In the genomic region with DNA sequence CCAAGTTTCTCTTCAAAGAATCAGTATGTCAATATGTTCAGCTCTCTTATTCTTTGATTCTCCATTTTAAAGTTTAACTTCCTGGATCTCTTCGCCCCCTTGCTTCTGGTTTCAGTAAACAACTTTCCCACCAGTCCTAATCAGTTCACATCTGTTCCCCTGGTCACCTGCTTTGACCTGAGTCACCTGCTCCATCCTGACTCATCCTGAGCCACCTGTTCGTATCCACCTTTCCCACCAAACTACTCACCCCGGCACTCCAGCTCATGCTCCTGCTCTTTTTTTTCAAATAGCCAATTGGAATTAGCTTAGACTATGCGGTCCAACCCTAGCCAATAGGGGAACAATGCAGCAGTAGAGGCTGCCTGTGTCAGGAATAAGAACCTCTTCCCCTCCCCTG, we compare ENCODE assay signal across 30 cellular contexts. TPM values are rescaled to one million over a fixed set of nuclear protein-coding genes. Genes with fewer than 3 reads are reported as not detected.
A peak's percentile ranks its signal among the peaks of the same experiment; 100 is the strongest.
DNase-seq lines count a peak whose midpoint lies in the region; FAIRE-seq and TF ChIP-seq lines count a peak whose summit lies in the region.
"Had no signal": no experiment of that assay in that cellular context is flagged by ENCODE, and none has a peak within 500 bp of the region (broad histone marks: within the 10 kb centered on the region; RNA-seq: fewer than 3 reads in every experiment).

No MANE protein-coding gene starts in this region.

- DNase-seq in EH (ENCODE audit: low read depth) = peak; percentile 6
- DNase-seq in LHCN-M2 (ENCODE audit: low read depth) = peak; percentile 44
- no peak for DNase-seq in H1 (ENCODE audit: low read depth in 1 of 2, low spot score in 2 of 2)
- no peak for DNase-seq in ascending aorta (ENCODE audit: low spot score in 2 of 2)
- no peak for DNase-seq in stimulated activated CD8-positive, alpha-beta memory T cell treated with anti-CD3 and anti-CD28 coated beads, Interleukin-4, amount 100 ng/mL, for 48 hours
- DNase-seq in DMS114 treated with DMSO at 0.1 percent for 48 hours (lab: John Stamatoyannopoulos, UW; ENCODE audit: unreplicated experiment) = no peak
- DNase-seq in GM19239 (ENCODE audit: insufficient read length, low spot score) = no peak
- DNase-seq: activated CD4-positive, alpha-beta T cell treated with anti-CD3 and anti-CD28 coated beads for 1 hour; activated gamma-delta T cell; activated T-cell treated with anti-CD3 and anti-CD28 coated beads, Interleukin-2, amount 50 U/mL, for 1 hour; C1 segment of cervical spinal cord; Calu3; effector CD8-positive, alpha-beta T cell; left ventricle myocardium inferior; NCI-H1436; NCI-H524 treated with DMSO at 0.1 percent for 48 hours; nephron progenitor cell; posterior cingulate gyrus; stimulated activated CD4-positive, alpha-beta T cell treated with anti-CD3 and anti-CD28 coated beads, Interleukin-15, amount 100 ng/mL, for 24 hours; tibial artery had no signal

- TF ChIP-seq RAD21 in H1 (IDR thresholded peaks at IDR 0.05 in 1 of 2, conservative IDR thresholded peaks at IDR 0.05 in 1 of 2; ENCODE audit: low read depth in 2 of 2, low read length in 2 of 2) = no peak

- no peak for TF ChIP-seq EP300 in H1 (IDR thresholded peaks at IDR 0.05; ENCODE audit: borderline replicate concordance in 1 of 2, low read depth in 2 of 2, low read length in 2 of 2)

- peak overlapping the region; percentile 62 to 72 (median 72) for H3K27ac Mint-ChIP-seq in nephron
- H3K27ac Mint-ChIP-seq: activated CD8-positive, alpha-beta T cell treated with anti-CD3 and anti-CD28 coated beads, Interleukin-2, amount 10 ng/mL, durations not matched to agents 7 days and 5 days; nephron progenitor cell; stimulated activated naive CD8-positive, alpha-beta T cell treated with anti-CD3 and anti-CD28 coated beads, Interleukin-15, Interleukin-2, amounts not matched to agents 100 ng/mL and 50 ng/mL, for 24 hours had no signal

- H3K4me1 Mint-ChIP-seq in nephron = peaks cover 51% of the 10 kb centered on the region

- no peak for FAIRE-seq in H1 (lab: Jason Lieb, UNC)
- no peak for FAIRE-seq in GM19239 (lab: Jason Lieb, UNC)
- FAIRE-seq: frontal cortex had no signal

- H3K9me3 ChIP-seq in H1 (ENCODE audit: insufficient read depth in 2 of 2, low read depth in 1 of 2, low read length in 1 of 2) = no peaks in the 10 kb centered on the region
- no peaks in the 10 kb centered on the region for H3K9me3 ChIP-seq in ascending aorta
- H3K9me3 ChIP-seq: left ventricle myocardium inferior, SJSA1, tibial artery had no signal

- H2BK20ac ChIP-seq in H1 (ENCODE audit: low read length) = no peak overlapping the region

- no peak overlapping the region for H4K8ac ChIP-seq in H1 (ENCODE audit: extremely low read depth, insufficient read depth, low read length)

- H3K4me1 ChIP-seq in H1 (replicated peaks in 1 of 4; ENCODE audit: control insufficient read depth in 3 of 4, insufficient read depth in 4 of 4, low read length in 3 of 4) (peaks cover 0 to 10% (median 2%) of the 10 kb centered on the region in 4 experiments; a peak in 3 of 7 replicates), ascending aorta (peaks cover 9 to 11% of the 10 kb centered on the region in 2 donors)

- no peak overlapping the region for H3K4me3 Mint-ChIP-seq in nephron
- H3K4me3 Mint-ChIP-seq: activated CD8-positive, alpha-beta T cell treated with anti-CD3 and anti-CD28 coated beads, Interleukin-2, amount 10 ng/mL, durations not matched to agents 7 days and 5 days; brain; nephron progenitor cell; stimulated activated naive CD8-positive, alpha-beta T cell treated with anti-CD3 and anti-CD28 coated beads, Interleukin-15, Interleukin-2, amounts not matched to agents 100 ng/mL and 50 ng/mL, for 24 hours had no signal

- no peaks in the 10 kb centered on the region for H3K79me1 ChIP-seq in H1 (ENCODE audit: low read depth, low read length)

- no peak overlapping the region for H2BK120ac ChIP-seq in H1 (replicated peaks; ENCODE audit: low read depth, low read length)

- no peak overlapping the region for H4K91ac ChIP-seq in H1 (replicated peaks; ENCODE audit: insufficient read length, low read length)

- peaks cover 5% of the 10 kb centered on the region for H3K27me3 Mint-ChIP-seq in nephron (ENCODE audit: low read depth)

- H3K27me3 ChIP-seq in H1 (replicated peaks in 1 of 4; ENCODE audit: control insufficient read depth in 3 of 4, extremely low read depth in 1 of 4, insufficient read depth in 3 of 4, low read length in 3 of 4) (no peaks in the 10 kb centered on the region), ascending aorta (no peaks in the 10 kb centered on the region)
- H3K27me3 ChIP-seq: SJSA1, tibial artery had no signal

- no peak overlapping the region for H2BK12ac ChIP-seq in H1 (ENCODE audit: low read depth, low read length)

- H2BK5ac ChIP-seq in H1 (ENCODE audit: low read depth, low read length) = no peak overlapping the region

- no peak overlapping the region for H3K56ac ChIP-seq in H1 (replicated peaks; ENCODE audit: insufficient read length, low read depth, low read length)

- H3K79me2 ChIP-seq in H1 (ENCODE audit: control insufficient read depth in 1 of 2, insufficient read depth in 2 of 2, low read length in 2 of 2) = no peaks in the 10 kb centered on the region

- 73% methylated on average over 4 of the region's 4 CpGs; no CpG with 5 or more reads in 1 of the 2 experiments for WGBS in H1 (ENCODE audit: extremely low coverage in 1 of 2, insufficient coverage in 1 of 2, insufficient read length in 1 of 2, insufficient replicate concordance in 2 of 2, low coverage in 1 of 2, low lambda C conversion rate in 2 of 2, missing lambda C conversion rate in 1 of 2), 2 experiments

- H3K9ac ChIP-seq in H1 (replicated peaks in 1 of 4; ENCODE audit: extremely low read depth in 1 of 4, low read depth in 3 of 4, low read length in 3 of 4) = no peak overlapping the region

- TF ChIP-seq CTCF in H1 (IDR thresholded peaks at IDR 0.05; ENCODE audit: control extremely low read depth in 1 of 3, insufficient read depth in 1 of 3, low read depth in 1 of 3, low read length in 3 of 3) (no peak), nephron (IDR thresholded peaks at IDR 0.05; ENCODE audit: unreplicated experiment in 3 of 3) (no peak), ascending aorta (IDR thresholded peaks at IDR 0.05) (no peak)

- no peak overlapping the region for H3K14ac ChIP-seq in H1 (ENCODE audit: insufficient read length)

- H3K18ac ChIP-seq in H1 (ENCODE audit: extremely low read depth, low read length) = no peak overlapping the region

- TF ChIP-seq POLR2A in H1 (IDR thresholded peaks at IDR 0.05; ENCODE audit: control extremely low read depth in 1 of 2, low read depth in 2 of 2, low read length in 2 of 2) = no peak

- POLR2A ChIA-PET in H1 (lab: Charles Lee; ENCODE audit: partially characterized antibody) = no interaction called here

- H3K27ac ChIP-seq in H1 (ENCODE audit: low read depth, low read length) (no peak overlapping the region), ascending aorta (no peak overlapping the region)
- H3K27ac ChIP-seq: left ventricle myocardium inferior, SJSA1, tibial artery had no signal

- CTCF ChIA-PET in H1 (lab: Charles Lee; ENCODE audit: partially characterized antibody) = interaction anchor here (0.6 to 4.6 kb wide), 14 partner anchors 8 to 354 kb away, joined by 3 to 28 read pairs (median 5); no protein-coding TSS in a partner anchor

- H3K36me3 ChIP-seq in H1 (ENCODE audit: control insufficient read depth in 2 of 4, insufficient read depth in 4 of 4, low read length in 3 of 4) (no peaks in the 10 kb centered on the region), ascending aorta (peaks cover 5 to 12% of the 10 kb centered on the region in 2 donors)
- H3K36me3 ChIP-seq: left ventricle myocardium inferior had no signal

- H4K5ac ChIP-seq in H1 (ENCODE audit: insufficient read length, low read depth, low read length) = no peak overlapping the region

- no peak overlapping the region for H2AFZ ChIP-seq in H1 (ENCODE audit: low read length)

- no peaks in the 10 kb centered on the region for H4K20me1 ChIP-seq in H1 (replicated peaks in 1 of 2; ENCODE audit: control insufficient read depth in 1 of 2, insufficient read depth in 2 of 2, low read length in 2 of 2)

- no peak overlapping the region for H3K4me3 ChIP-seq in H1 (ENCODE audit: extremely low read depth in 1 of 4, insufficient read depth in 2 of 4, low read depth in 3 of 4, low read length in 4 of 4)
- H3K4me3 ChIP-seq in ascending aorta = no peak overlapping the region
- H3K4me3 ChIP-seq: left ventricle myocardium inferior, SJSA1, tibial artery had no signal

- no peaks in the 10 kb centered on the region for H3K23me2 ChIP-seq in H1 (ENCODE audit: low read depth, low read length)

- H3K36me3 Mint-ChIP-seq in nephron (ENCODE audit: low read depth) = no peaks in the 10 kb centered on the region
- H3K36me3 Mint-ChIP-seq: brain had no signal

- H3K4ac ChIP-seq in H1 (replicated peaks; ENCODE audit: insufficient read length, low read depth, low read length) = no peak overlapping the region

- H3K4me2 ChIP-seq in H1 (ENCODE audit: insufficient read depth in 1 of 2, low read depth in 2 of 2, low read length in 2 of 2) = no peak overlapping the region

- no peak overlapping the region for H2AK5ac ChIP-seq in H1 (ENCODE audit: low read depth, low read length)

- no peaks in the 10 kb centered on the region for H3K9me3 Mint-ChIP-seq in nephron
- H3K9me3 Mint-ChIP-seq: nephron progenitor cell; stimulated activated naive CD8-positive, alpha-beta T cell treated with anti-CD3 and anti-CD28 coated beads, Interleukin-15, Interleukin-2, amounts not matched to agents 100 ng/mL and 50 ng/mL, for 24 hours had no signal

- no peak overlapping the region for H3K23ac ChIP-seq in H1 (ENCODE audit: insufficient read length)

- no peak overlapping the region for H2BK15ac ChIP-seq in H1 (ENCODE audit: low read length)

- intact Hi-C loops in ascending aorta (cut with DNase I) = loop anchor here (5.0 to 10.0 kb wide), 2 partner anchors 108 to 275 kb away; partner anchors contain the start of genes HMGXB3 and TIGD6

RNA-seq across cellular contexts. Expression of gene CSF1R, which starts 23.6 kb away (rescaled TPM):
- total RNA-seq in LHCN-M2 (2014; rRNA removed) = 0.40 and 1.4 TPM in 2 replicates
- polyA plus RNA-seq in LHCN-M2 (2012) = 0.89 TPM
- total RNA-seq in H1 (2021; fragmentation: NEBNext Ultra II Directional; extraction: Animal tissue kit (Norgen Biotek cat#: 25700)) = not detected in 2 replicates
- polyA plus RNA-seq in H1 (2011; rRNA removed) = 0.12 TPM in 1 of 2 replicates, not detected in the other
- polyA plus RNA-seq in H1 (2011; cell fraction: cytosol; rRNA removed) = not detected
- polyA plus RNA-seq in H1 (2011; cell fraction: nucleus; rRNA removed) = not detected
- polyA plus RNA-seq in H1 (2012, experiment 1 of 2) = 0.14 TPM in 1 of 4 replicates, not detected in the others
- 0.08 TPM for polyA plus RNA-seq in H1 (2012, experiment 2 of 2)
- polyA plus RNA-seq in H1 (2013, experiment 1 of 2) = 0.08 TPM
- 0.04 TPM for polyA plus RNA-seq in H1 (2013, experiment 2 of 2)
- polyA minus RNA-seq in H1 (2011; rRNA and poly(A)+ RNA removed) = not detected in 2 replicates
- polyA minus RNA-seq in H1 (2011; cell fraction: cytosol; rRNA and poly(A)+ RNA removed) = not detected
- not detected for polyA minus RNA-seq in H1 (2011; cell fraction: nucleus; rRNA and poly(A)+ RNA removed)
- total RNA-seq in ascending aorta = 70.9 TPM
- total RNA-seq: activated CD8-positive, alpha-beta T cell treated with anti-CD3 and anti-CD28 coated beads, Interleukin-2, amount 10 ng/mL, durations not matched to agents 7 days and 5 days; Calu3 had no signal

RNA-seq across cellular contexts. Expression of gene PDGFRB, which starts 45.7 kb away (rescaled TPM):
- total RNA-seq in LHCN-M2 (2014; rRNA removed) (7.9 and 8.7 TPM in 2 replicates), ascending aorta (341 TPM)
- polyA plus RNA-seq in LHCN-M2 (2012) = 27.1 TPM
- 13.7 and 15.9 TPM in 2 replicates for total RNA-seq in H1 (2021; fragmentation: NEBNext Ultra II Directional; extraction: Animal tissue kit (Norgen Biotek cat#: 25700))
- polyA plus RNA-seq in H1 (2011; rRNA removed) = 4.2 and 5.9 TPM in 2 replicates
- polyA plus RNA-seq in H1 (2011; cell fraction: cytosol; rRNA removed) = 3.6 TPM
- polyA plus RNA-seq in H1 (2011; cell fraction: nucleus; rRNA removed) = 12.1 TPM
- 4.0 to 5.6 TPM (median 5.0 TPM) in 4 replicates for polyA plus RNA-seq in H1 (2012, experiment 1 of 2)
- polyA plus RNA-seq in H1 (2012, experiment 2 of 2) = 3.9 TPM
- 14.2 TPM for polyA plus RNA-seq in H1 (2013, experiment 1 of 2)
- polyA plus RNA-seq in H1 (2013, experiment 2 of 2) = 15.0 TPM
- polyA minus RNA-seq in H1 (2011; rRNA and poly(A)+ RNA removed) = 15.1 and 15.7 TPM in 2 replicates
- polyA minus RNA-seq in H1 (2011; cell fraction: cytosol; rRNA and poly(A)+ RNA removed) = 6.9 TPM
- 21.7 TPM for polyA minus RNA-seq in H1 (2011; cell fraction: nucleus; rRNA and poly(A)+ RNA removed)
- total RNA-seq: Calu3 had no signal

RNA-seq across cellular contexts. Expression of gene CDX1, which starts 56.7 kb away (rescaled TPM):
- total RNA-seq in LHCN-M2 (2014; rRNA removed) (not detected in 2 replicates), ascending aorta (not detected)
- polyA plus RNA-seq in LHCN-M2 (2012) = not detected
- total RNA-seq in H1 (2021; fragmentation: NEBNext Ultra II Directional; extraction: Animal tissue kit (Norgen Biotek cat#: 25700)) = not detected in 2 replicates
- 0.06 TPM in 1 of 2 replicates, not detected in the other for polyA plus RNA-seq in H1 (2011; rRNA removed)
- polyA plus RNA-seq in H1 (2011; cell fraction: cytosol; rRNA removed) = not detected
- not detected for polyA plus RNA-seq in H1 (2011; cell fraction: nucleus; rRNA removed)
- not detected in 4 replicates for polyA plus RNA-seq in H1 (2012, experiment 1 of 2)
- 0.13 TPM for polyA plus RNA-seq in H1 (2012, experiment 2 of 2)
- 0.06 TPM for polyA plus RNA-seq in H1 (2013, experiment 1 of 2)
- 0.04 TPM for polyA plus RNA-seq in H1 (2013, experiment 2 of 2)
- polyA minus RNA-seq in H1 (2011; rRNA and poly(A)+ RNA removed) = not detected in 2 replicates
- not detected for polyA minus RNA-seq in H1 (2011; cell fraction: cytosol; rRNA and poly(A)+ RNA removed)
- polyA minus RNA-seq in H1 (2011; cell fraction: nucleus; rRNA and poly(A)+ RNA removed) = not detected
- total RNA-seq: activated CD8-positive, alpha-beta T cell treated with anti-CD3 and anti-CD28 coated beads, Interleukin-2, amount 10 ng/mL, durations not matched to agents 7 days and 5 days; Calu3; frontal cortex; H4; left ventricle myocardium inferior; mononuclear cell; sciatic nerve; T-helper 1 cell treated with Interleukin-12 subunit alpha and Interleukin-12 subunit beta and Interleukin-4 antibody, amounts not matched to agents 30 ng/mL and 1 ng/mL, for 36 hours had no signal

Comparison
In these comparisons a context has a peak if more than half of its experiments do, and no peak if none do; other contexts are left out.
1. DNase-seq: peak in EH (single experiment) and LHCN-M2 (single experiment); none in H1 (0 of 2), ascending aorta (0 of 2), stimulated activated CD8-positive, alpha-beta memory T cell treated with anti-CD3 and anti-CD28 coated beads, Interleukin-4, amount 100 ng/mL, for 48 hours (single experiment), DMS114 treated with DMSO at 0.1 percent for 48 hours (single experiment) and GM19239 (single experiment).
2. RNA of gene CSF1R, which starts 23.6 kb away (total RNA-seq): 70.9 TPM in ascending aorta (single experiment); 0.40 to 1.4 TPM in LHCN-M2 and not detected in H1; every median in the first group is over 10 times any median in the second.
3. RNA of gene PDGFRB, which starts 45.7 kb away (total RNA-seq): 341 TPM in ascending aorta (single experiment); 13.7 to 15.9 TPM in H1 and 7.9 to 8.7 TPM in LHCN-M2; every median in the first group is over 10 times any median in the second.